In genomic region chr22:31081963-31082605, GRCh38 we compare ENCODE assay signal across 8 cellular contexts. TPM values are rescaled to one million over a fixed set of nuclear protein-coding genes. Genes with fewer than 3 reads are reported as not detected.
DNase-seq lines count a peak whose midpoint lies in the region; ATAC-seq and TF ChIP-seq lines count a peak whose summit lies in the region.

No MANE protein-coding gene starts in this region.

- in situ Hi-C loops in ACHN (cut with HindIII; ENCODE audit: low pct_ligation_motif_present, low pct_unique_long_range_greater_than_20kb, low sequenced_read_pairs): no loop called here

- H3K9me3 ChIP-seq in body of pancreas (no peaks in the 10 kb centered on the region), mesodermal cell (ENCODE audit: control insufficient read depth, low read length) (no peaks in the 10 kb centered on the region)

- DNase-seq in ACHN: peak; percentile 74
- DNase-seq in HS-5 (ENCODE audit: low read depth): peak; percentile 67
- DNase-seq in body of pancreas: no peak
- no peak for DNase-seq in NCI-H146 (lab: John Stamatoyannopoulos, UW)
- DNase-seq in iPS-NIHi7 (ENCODE audit: extremely low spot score): no peak
- no peak for DNase-seq in H4 (ENCODE audit: low spot score)

- peak overlapping the region; percentile 91 to 97 (median 93) for H3K27ac ChIP-seq in body of pancreas
- no peak overlapping the region for H3K27ac ChIP-seq in mesodermal cell (ENCODE audit: low read depth, low read length, severe bottlenecking)

- intact Hi-C loops in body of pancreas (cut with DNase I): no loop called here

- H3K4me3 ChIP-seq in body of pancreas: peak overlapping the region; percentile 25 to 39
- H3K4me3 ChIP-seq in mesodermal cell (ENCODE audit: extremely low read depth, insufficient read depth, low read length, poor library complexity, severe bottlenecking): peak overlapping the region; percentile 60

- H3K4me1 ChIP-seq in body of pancreas (peaks cover 77% of the 10 kb centered on the region), mesodermal cell (ENCODE audit: control insufficient read depth, insufficient read depth, low read length, poor library complexity, severe bottlenecking) (peaks cover 24% of the 10 kb centered on the region)

- 27 to 28% methylated on average over 6 of the region's 6 CpGs for WGBS in body of pancreas, 2 donors
- WGBS in mesodermal cell (ENCODE audit: insufficient coverage in 2 of 2), 2 experiments: 82 to 100% methylated on average over 1 to 4 of the region's 6 CpGs

- TF ChIP-seq POLR2A in body of pancreas (IDR thresholded peaks at IDR 0.05): no peak

- ATAC-seq in body of pancreas: no peak
- ATAC-seq in HG03280 (IDR thresholded peaks at IDR 0.05; ENCODE audit: unreplicated experiment): no peak

- H3K27me3 ChIP-seq in body of pancreas: no peaks in the 10 kb centered on the region

- TF ChIP-seq CTCF in body of pancreas (IDR thresholded peaks at IDR 0.05): no peak

- no peaks in the 10 kb centered on the region for H3K36me3 ChIP-seq in body of pancreas (replicated peaks in 1 of 2; ENCODE audit: insufficient read depth in 1 of 2, low read depth in 2 of 2)
- H3K36me3 ChIP-seq in mesodermal cell (ENCODE audit: control insufficient read depth, insufficient read depth, low read length): peaks cover 13% of the 10 kb centered on the region

RNA-seq across cellular contexts. Expression of gene SMTN, which starts 1.0 kb away (rescaled TPM):
- total RNA-seq in body of pancreas: 10 to 100 TPM; 35.5 to 50.1 TPM
- polyA plus RNA-seq in mesodermal cell (2013, experiment 1 of 2): 77.2 TPM
- polyA plus RNA-seq in mesodermal cell (2013, experiment 2 of 2): 67.7 TPM
- 13.9 and 20.9 TPM in 2 replicates for total RNA-seq in H4 (2014; rRNA removed; shearing (Covaris generic))

RNA-seq across cellular contexts. Expression of gene SELENOM, which starts 25.3 kb away (rescaled TPM):
- 100 to 1,000 TPM; 127 to 198 TPM for total RNA-seq in body of pancreas
- 78.1 TPM for polyA plus RNA-seq in mesodermal cell (2013, experiment 1 of 2)
- polyA plus RNA-seq in mesodermal cell (2013, experiment 2 of 2): 61.7 TPM
- 2.3 and 10.0 TPM in 2 replicates for total RNA-seq in H4 (2014; rRNA removed; shearing (Covaris generic))

RNA-seq across cellular contexts. Expression of gene INPP5J, which starts 40.7 kb away (rescaled TPM):
- total RNA-seq in body of pancreas: 10 to 100 TPM; 16.1 to 17.8 TPM
- 4.0 TPM for polyA plus RNA-seq in mesodermal cell (2013, experiment 1 of 2)
- polyA plus RNA-seq in mesodermal cell (2013, experiment 2 of 2): 4.2 TPM
- total RNA-seq in H4 (2014; rRNA removed; shearing (Covaris generic)): 0.45 and 0.79 TPM in 2 replicates

RNA-seq across cellular contexts. Expression of gene PLA2G3, which starts 58.2 kb away (rescaled TPM):
- total RNA-seq in body of pancreas: not detected
- 4.0 TPM for polyA plus RNA-seq in mesodermal cell (2013, experiment 1 of 2)
- 3.5 TPM for polyA plus RNA-seq in mesodermal cell (2013, experiment 2 of 2)
- total RNA-seq in H4 (2014; rRNA removed; shearing (Covaris generic)): not detected in 2 replicates

Comparison
In these comparisons a context has a peak if more than half of its experiments do, and no peak if none do; other contexts are left out.
1. DNase-seq: peak in ACHN (single experiment) and HS-5 (single experiment); none in body of pancreas (0 of 4), NCI-H146 (single experiment), iPS-NIHi7 (single experiment) and H4 (single experiment).
2. RNA of gene SELENOM, which starts 25.3 kb away (total RNA-seq): 127 to 198 TPM in body of pancreas; 2.3 to 10.0 TPM in H4; every median in the first group is over 10 times any median in the second.